ENCODE assay signal across 8 cellular contexts in the genomic region with DNA sequence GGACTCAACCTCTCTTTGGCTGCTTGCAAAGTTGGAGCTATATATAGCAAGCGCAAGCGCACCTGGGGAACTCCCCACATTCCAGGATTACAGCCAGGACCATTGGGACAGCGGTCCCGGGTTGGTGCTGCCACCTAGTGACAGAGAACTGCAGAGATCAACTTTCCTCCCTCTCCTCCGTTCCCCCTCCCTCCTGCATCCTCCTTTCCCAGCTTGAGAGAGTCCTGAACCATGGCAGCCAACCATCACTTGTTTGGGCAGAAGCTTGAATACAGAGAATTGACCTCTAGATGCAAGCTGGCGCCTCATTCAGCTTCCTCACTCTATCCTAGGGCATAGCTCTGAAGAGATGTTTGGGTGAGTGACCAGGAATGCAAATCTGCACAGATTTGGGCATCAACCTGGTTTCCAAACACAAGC. TPM values are rescaled to one million over a fixed set of nuclear protein-coding genes. Genes with fewer than 3 reads are reported as not detected.
DNase-seq lines count a peak whose midpoint lies in the region; ATAC-seq, FAIRE-seq and TF ChIP-seq lines count a peak whose summit lies in the region.

No MANE protein-coding gene starts in this region.

- H3K79me1 ChIP-seq in H1 (ENCODE audit: low read depth, low read length) = no peaks in the 10 kb centered on the region

- H3K27ac ChIP-seq in H1 (ENCODE audit: low read depth, low read length) = no peak overlapping the region
- H3K27ac ChIP-seq in lung (ENCODE audit: low read depth in 1 of 2, low read length in 1 of 2) = no peak overlapping the region
- no peak overlapping the region for H3K27ac ChIP-seq in substantia nigra (ENCODE audit: low read depth, low read length, poor library complexity, severe bottlenecking)

- FAIRE-seq in H1 (lab: Jason Lieb, UNC) = no peak

- 11% methylated on average over 6 of the region's 6 CpGs; no CpG with 5 or more reads in 1 of the 2 experiments for WGBS in H1 (ENCODE audit: extremely low coverage in 1 of 2, insufficient coverage in 1 of 2, insufficient read length in 1 of 2, insufficient replicate concordance in 2 of 2, low coverage in 1 of 2, low lambda C conversion rate in 2 of 2, missing lambda C conversion rate in 1 of 2), 2 experiments
- WGBS in lung, 2 donors = 4 to 5% methylated on average over 6 of the region's 6 CpGs

- no peak for TF ChIP-seq POLR2A in H1 (IDR thresholded peaks at IDR 0.05; ENCODE audit: control extremely low read depth in 1 of 2, low read depth in 2 of 2, low read length in 2 of 2)

- peak; percentile 90 to 93 for TF ChIP-seq RAD21 in H1 (IDR thresholded peaks at IDR 0.05 in 1 of 2, conservative IDR thresholded peaks at IDR 0.05 in 1 of 2; ENCODE audit: low read depth in 2 of 2, low read length in 2 of 2)

- DNase-seq in Caco-2 (peak; percentile 87 to 90), HAP-1 (ENCODE audit: low spot score in 2 of 2) (peak; percentile 62 to 85), NCI-H2196 (lab: John Stamatoyannopoulos, UW; ENCODE audit: unreplicated experiment) (peak; percentile 87), H1 (ENCODE audit: low read depth in 1 of 2, low spot score in 2 of 2) (peak; percentile 79 to 88), lung (ENCODE audit: low spot score) (peak; percentile 84), substantia nigra (lab: John Stamatoyannopoulos, UW) (peak in 31 of 49 donors; percentile 1 to 56 (median 23))
- peak; percentile 57 for DNase-seq in activated CD4-positive, alpha-beta T cell treated with anti-CD3 and anti-CD28 coated beads for 48 hours

- no peaks in the 10 kb centered on the region for H3K23me2 ChIP-seq in H1 (ENCODE audit: low read depth, low read length)

- H3K79me2 ChIP-seq in H1 (ENCODE audit: control insufficient read depth in 1 of 2, insufficient read depth in 2 of 2, low read length in 2 of 2) = no peaks in the 10 kb centered on the region

- no peak overlapping the region for H2AK5ac ChIP-seq in H1 (ENCODE audit: low read depth, low read length)

- no peak overlapping the region for H3K4me2 ChIP-seq in H1 (ENCODE audit: insufficient read depth in 1 of 2, low read depth in 2 of 2, low read length in 2 of 2)

- peaks cover 16% of the 10 kb centered on the region for H3K4me1 ChIP-seq in Caco-2
- H3K4me1 ChIP-seq in HAP-1 = no peaks in the 10 kb centered on the region
- peaks cover 0 to 4% (median 2%) of the 10 kb centered on the region in 4 experiments; a peak in 3 of 7 replicates for H3K4me1 ChIP-seq in H1 (replicated peaks in 1 of 4; ENCODE audit: control insufficient read depth in 3 of 4, insufficient read depth in 4 of 4, low read length in 3 of 4)
- H3K4me1 ChIP-seq in lung (ENCODE audit: control insufficient read depth in 2 of 2, insufficient read depth in 2 of 2, low read length in 2 of 2) = peaks cover 2 to 6% of the 10 kb centered on the region in 2 donors

- H4K5ac ChIP-seq in H1 (ENCODE audit: insufficient read length, low read depth, low read length) = no peak overlapping the region

- H3K18ac ChIP-seq in H1 (ENCODE audit: extremely low read depth, low read length) = no peak overlapping the region

- no peaks in the 10 kb centered on the region for H3K36me3 ChIP-seq in Caco-2 (ENCODE audit: control insufficient read depth, insufficient read depth, low read length)
- H3K36me3 ChIP-seq in HAP-1 (replicated peaks) = no peaks in the 10 kb centered on the region
- H3K36me3 ChIP-seq in H1 (ENCODE audit: control insufficient read depth in 2 of 4, insufficient read depth in 4 of 4, low read length in 3 of 4) = no peaks in the 10 kb centered on the region
- no peaks in the 10 kb centered on the region for H3K36me3 ChIP-seq in lung (ENCODE audit: control insufficient read depth in 2 of 2, insufficient read depth in 2 of 2, low read length in 2 of 2)

- in situ Hi-C loops in HAP-1 (cut with MboI; ENCODE audit: low sequenced_read_pairs) = no loop called here

- H3K9ac ChIP-seq in H1 (replicated peaks in 1 of 4; ENCODE audit: extremely low read depth in 1 of 4, low read depth in 3 of 4, low read length in 3 of 4) = no peak overlapping the region

- no peak overlapping the region for H3K4me3 Mint-ChIP-seq in Caco-2 (ENCODE audit: unreplicated experiment)

- peak; percentile 82 to 87 for TF ChIP-seq CTCF in Caco-2 (IDR thresholded peaks at IDR 0.05; ENCODE audit: insufficient read depth in 1 of 2, low read depth in 1 of 2, low read length in 1 of 2, severe bottlenecking in 1 of 2, unreplicated experiment in 1 of 2)
- peak; percentile 87 to 97 (median 90) for TF ChIP-seq CTCF in H1 (IDR thresholded peaks at IDR 0.05; ENCODE audit: control extremely low read depth in 1 of 3, insufficient read depth in 1 of 3, low read depth in 1 of 3, low read length in 3 of 3)
- TF ChIP-seq CTCF in lung (IDR thresholded peaks at IDR 0.05; ENCODE audit: control extremely low read depth, extremely low read depth) = peak; percentile 71

- H3K9me3 Mint-ChIP-seq in Caco-2 (ENCODE audit: unreplicated experiment) = peaks cover 9% of the 10 kb centered on the region

- no peak overlapping the region for H2BK5ac ChIP-seq in H1 (ENCODE audit: low read depth, low read length)

- H4K20me1 ChIP-seq in H1 (replicated peaks in 1 of 2; ENCODE audit: control insufficient read depth in 1 of 2, insufficient read depth in 2 of 2, low read length in 2 of 2) = no peaks in the 10 kb centered on the region

- H3K36me3 Mint-ChIP-seq in Caco-2 (ENCODE audit: insufficient read depth, unreplicated experiment) = no peaks in the 10 kb centered on the region

- no peak overlapping the region for H3K14ac ChIP-seq in H1 (ENCODE audit: insufficient read length)

- no TSS peak for BruUV-seq in Caco-2 (replicated peaks; lab: Mats Ljungman, UMichigan)

- H2BK15ac ChIP-seq in H1 (ENCODE audit: low read length) = no peak overlapping the region

- H3K27me3 Mint-ChIP-seq in Caco-2 (ENCODE audit: insufficient read depth, unreplicated experiment) = peaks cover 3% of the 10 kb centered on the region

- no peak overlapping the region for H3K4ac ChIP-seq in H1 (replicated peaks; ENCODE audit: insufficient read length, low read depth, low read length)

- no peak overlapping the region for H3K4me3 ChIP-seq in Caco-2 (ENCODE audit: low read depth, low read length)
- no peak overlapping the region for H3K4me3 ChIP-seq in HAP-1
- H3K4me3 ChIP-seq in H1 (ENCODE audit: extremely low read depth in 1 of 4, insufficient read depth in 2 of 4, low read depth in 3 of 4, low read length in 4 of 4) = no peak overlapping the region
- no peak overlapping the region for H3K4me3 ChIP-seq in lung

- ATAC-seq in lung (ENCODE audit: insufficient read depth, low FRiP score) = peak; percentile 85
- ATAC-seq in HG03025 (IDR thresholded peaks at IDR 0.05; ENCODE audit: low FRiP score, unreplicated experiment) = no peak

- H3K56ac ChIP-seq in H1 (replicated peaks; ENCODE audit: insufficient read length, low read depth, low read length) = no peak overlapping the region

- CTCF ChIA-PET in Caco-2 (lab: Charles Lee) = interaction anchor here (0.6 to 2.2 kb wide), 36 partner anchors 8 to 434 kb away, joined by 3 to 27 read pairs (median 4); a partner anchor contains a TSS
- CTCF ChIA-PET in H1 (lab: Charles Lee; ENCODE audit: partially characterized antibody) = interaction anchor here (0.6 to 10.5 kb wide), 42 partner anchors 8 to 431 kb away, joined by 3 to 135 read pairs (median 4); a partner anchor contains a TSS

- H3K4me1 Mint-ChIP-seq in Caco-2 (ENCODE audit: low read depth, unreplicated experiment) = peaks cover 28% of the 10 kb centered on the region

- no peak overlapping the region for H4K91ac ChIP-seq in H1 (replicated peaks; ENCODE audit: insufficient read length, low read length)

- H4K8ac ChIP-seq in H1 (ENCODE audit: extremely low read depth, insufficient read depth, low read length) = no peak overlapping the region

- H3K9me3 ChIP-seq in Caco-2 (no peaks in the 10 kb centered on the region), HAP-1 (no peaks in the 10 kb centered on the region), H1 (ENCODE audit: insufficient read depth in 2 of 2, low read depth in 1 of 2, low read length in 1 of 2) (peaks cover 3% of the 10 kb centered on the region in 2 experiments; a peak in 2 of 4 replicates), lung (ENCODE audit: control insufficient read depth in 2 of 2, insufficient read depth in 1 of 2, low read length in 1 of 2) (no peaks in the 10 kb centered on the region)

- H2BK20ac ChIP-seq in H1 (ENCODE audit: low read length) = no peak overlapping the region

- no peak overlapping the region for H3K23ac ChIP-seq in H1 (ENCODE audit: insufficient read length)

- no peak overlapping the region for H2BK12ac ChIP-seq in H1 (ENCODE audit: low read depth, low read length)

- intact Hi-C loops in Caco-2 (cut with micrococcal nuclease; ENCODE audit: unreplicated experiment) = loop anchor here (1.0 kb wide), 3 partner anchors 40 to 254 kb away; no protein-coding TSS in a partner anchor

- POLR2A ChIA-PET in Caco-2 (lab: Charles Lee) = no interaction called here
- POLR2A ChIA-PET in H1 (lab: Charles Lee; ENCODE audit: partially characterized antibody) = interaction anchor here (1.2 kb wide), 2 partner anchors 30 to 38 kb away, joined by 3 to 4 read pairs; no protein-coding TSS in a partner anchor

- H2AFZ ChIP-seq in H1 (ENCODE audit: low read length) = peak overlapping the region; percentile 74; the same call in 1 of the 2 replicates

- H3K27me3 ChIP-seq in Caco-2 (replicated peaks; ENCODE audit: control insufficient read depth, insufficient read depth, low read length) = no peaks in the 10 kb centered on the region
- peaks cover 8% of the 10 kb centered on the region; the same call in 1 of the 2 replicates for H3K27me3 ChIP-seq in HAP-1 (ENCODE audit: low read depth)
- no peaks in the 10 kb centered on the region for H3K27me3 ChIP-seq in H1 (replicated peaks in 1 of 4; ENCODE audit: control insufficient read depth in 3 of 4, extremely low read depth in 1 of 4, insufficient read depth in 3 of 4, low read length in 3 of 4)
- H3K27me3 ChIP-seq in lung (ENCODE audit: control insufficient read depth, insufficient read depth) = no peaks in the 10 kb centered on the region

- TF ChIP-seq EP300 in H1 (IDR thresholded peaks at IDR 0.05; ENCODE audit: borderline replicate concordance in 1 of 2, low read depth in 2 of 2, low read length in 2 of 2) = peak in 1 of 2 experiments; percentile 67; a peak in 1 of 3 replicates

- no peak overlapping the region for H2BK120ac ChIP-seq in H1 (replicated peaks; ENCODE audit: low read depth, low read length)

- H3K27ac Mint-ChIP-seq in Caco-2 (ENCODE audit: unreplicated experiment) = no peak overlapping the region

RNA-seq across cellular contexts. Expression of a gene that starts 17.4 kb away (rescaled TPM):
- total RNA-seq in Caco-2 (2022) (9.7 and 13.4 TPM in 2 replicates), lung (10 to 100 TPM in 1 of 2 donors, 1 to 10 TPM in 1; 9.6 to 31.4 TPM)
- 7.1 and 12.9 TPM in 2 replicates for total RNA-seq in H1 (2021; fragmentation: NEBNext Ultra II Directional; extraction: Animal tissue kit (Norgen Biotek cat#: 25700))
- polyA plus RNA-seq in H1 (2011; rRNA removed) (6.3 and 8.2 TPM in 2 replicates), lung (10 to 100 TPM in 1 of 2 donors, 1 to 10 TPM in 1; 4.7 to 37.6 TPM)
- polyA plus RNA-seq in H1 (2011; cell fraction: cytosol; rRNA removed) = 6.4 TPM
- 5.9 TPM for polyA plus RNA-seq in H1 (2011; cell fraction: nucleus; rRNA removed)
- polyA plus RNA-seq in H1 (2012, experiment 1 of 2) = 5.9 to 9.1 TPM (median 7.6 TPM) in 4 replicates
- polyA plus RNA-seq in H1 (2012, experiment 2 of 2) = 5.3 TPM
- polyA plus RNA-seq in H1 (2013, experiment 1 of 2) = 6.3 TPM
- 7.3 TPM for polyA plus RNA-seq in H1 (2013, experiment 2 of 2)
- polyA minus RNA-seq in H1 (2011; rRNA and poly(A)+ RNA removed) = 15.8 and 17.9 TPM in 2 replicates
- 4.8 TPM for polyA minus RNA-seq in H1 (2011; cell fraction: cytosol; rRNA and poly(A)+ RNA removed)
- 7.7 TPM for polyA minus RNA-seq in H1 (2011; cell fraction: nucleus; rRNA and poly(A)+ RNA removed)

RNA-seq across cellular contexts. Expression of a gene that starts 38.8 kb away (rescaled TPM):
- total RNA-seq in Caco-2 (2022) = 1.5 and 1.7 TPM in 2 replicates
- not detected in 2 replicates for total RNA-seq in H1 (2021; fragmentation: NEBNext Ultra II Directional; extraction: Animal tissue kit (Norgen Biotek cat#: 25700))
- polyA plus RNA-seq in H1 (2011; rRNA removed) = 0.20 TPM in 1 of 2 replicates, not detected in the other
- not detected for polyA plus RNA-seq in H1 (2011; cell fraction: cytosol; rRNA removed)
- polyA plus RNA-seq in H1 (2011; cell fraction: nucleus; rRNA removed) = not detected
- polyA plus RNA-seq in H1 (2012, experiment 1 of 2) = not detected in 4 replicates
- polyA plus RNA-seq in H1 (2012, experiment 2 of 2) = not detected
- not detected for polyA plus RNA-seq in H1 (2013, experiment 1 of 2)
- polyA plus RNA-seq in H1 (2013, experiment 2 of 2) = not detected
- not detected in 2 replicates for polyA minus RNA-seq in H1 (2011; rRNA and poly(A)+ RNA removed)
- not detected for polyA minus RNA-seq in H1 (2011; cell fraction: cytosol; rRNA and poly(A)+ RNA removed)
- polyA minus RNA-seq in H1 (2011; cell fraction: nucleus; rRNA and poly(A)+ RNA removed) = not detected
- total RNA-seq in lung = 1 to 10 TPM; 7.4 to 8.2 TPM
- polyA plus RNA-seq in lung = 10 to 100 TPM; 15.2 to 74.3 TPM

Comparison
In these comparisons a context has a peak if more than half of its experiments do, and no peak if none do; other contexts are left out.
1. DNase-seq: peak in every context shown above with its lines; median percentile 88 in Caco-2; 87 in NCI-H2196; 84 in lung; 84 in H1; 74 in HAP-1; 57 in activated CD4-positive, alpha-beta T cell treated with anti-CD3 and anti-CD28 coated beads for 48 hours; 23 in substantia nigra.